Comparison of ENCODE assay signal across 10 cellular contexts in the genomic region with DNA sequence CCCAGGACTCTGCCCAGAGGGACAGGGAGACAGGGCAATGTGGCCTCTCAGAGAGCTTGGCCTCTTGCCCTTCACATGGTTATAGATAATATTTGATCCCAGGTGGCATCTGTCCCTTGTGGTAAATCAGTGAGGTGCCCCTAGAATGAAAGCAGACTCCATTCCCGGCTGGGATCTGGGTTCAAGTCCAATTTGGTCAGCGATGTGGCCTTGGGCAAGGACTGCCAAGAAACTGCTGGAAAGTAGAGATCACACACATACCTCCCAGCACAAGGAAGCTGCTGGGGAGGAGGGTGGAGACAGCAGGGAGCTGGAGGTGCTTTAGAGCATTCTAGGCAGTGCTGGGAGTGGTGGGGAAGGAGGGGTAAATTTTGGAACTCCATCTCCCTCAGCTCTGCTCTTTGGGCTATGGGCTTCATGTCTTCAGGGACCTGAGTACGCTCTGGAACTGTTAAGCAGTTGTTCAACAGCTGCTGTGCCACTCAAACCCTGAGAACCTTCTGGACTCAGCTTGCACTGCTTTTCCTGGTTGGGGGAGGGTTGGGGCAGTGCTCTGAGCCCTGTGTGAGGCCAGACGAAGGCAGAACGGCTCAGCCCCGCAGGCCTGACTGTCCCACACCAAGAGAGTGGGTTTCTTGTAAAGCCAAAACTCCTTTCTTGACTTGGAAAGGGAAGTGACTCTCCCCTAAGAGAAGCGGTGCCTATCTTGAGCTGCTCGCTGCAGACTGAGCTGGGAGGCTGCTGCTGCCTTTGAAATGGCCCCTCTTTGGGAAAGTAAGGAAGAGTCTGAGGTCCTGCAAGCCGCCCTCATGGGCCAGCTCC. TPM values are rescaled to one million over a fixed set of nuclear protein-coding genes. Genes with fewer than 3 reads are reported as not detected.
A peak's percentile ranks its signal among the peaks of the same experiment; 100 is the strongest.
DNase-seq lines count a peak whose midpoint lies in the region; ATAC-seq lines count a peak whose summit lies in the region.
"Had no signal": no experiment of that assay in that cellular context is flagged by ENCODE, and none has a peak within 500 bp of the region (broad histone marks: within the 10 kb centered on the region; RNA-seq: fewer than 3 reads in every experiment).

No MANE protein-coding gene starts in this region.

- H3K27me3 Mint-ChIP-seq in activated CD4-positive, alpha-beta T cell treated with anti-CD3 and anti-CD28 coated beads, Interleukin-2, amount 10 ng/mL, durations not matched to agents 24 days and 14 days = no peaks in the 10 kb centered on the region
- H3K27me3 Mint-ChIP-seq in activated CD4-positive, alpha-beta memory T cell treated with anti-CD3 and anti-CD28 coated beads, Interleukin-2, amount 10 ng/mL, durations not matched to agents 7 days and 5 days = no peaks in the 10 kb centered on the region

- H3K4me3 Mint-ChIP-seq in activated CD4-positive, alpha-beta T cell treated with anti-CD3 and anti-CD28 coated beads, Interleukin-2, amount 10 ng/mL, durations not matched to agents 24 days and 14 days = peak overlapping the region; percentile 64
- H3K4me3 Mint-ChIP-seq in activated CD4-positive, alpha-beta memory T cell treated with anti-CD3 and anti-CD28 coated beads, Interleukin-2, amount 10 ng/mL, durations not matched to agents 7 days and 5 days = peak overlapping the region; percentile 73

- POLR2A ChIA-PET in activated CD4-positive, alpha-beta memory T cell treated with anti-CD3 and anti-CD28 coated beads, Interleukin-2, amount 10 ng/mL, durations not matched to agents 7 days and 5 days (lab: Charles Lee) = interaction anchor here (0.7 to 15.5 kb wide), 14 partner anchors 7 to 533 kb away, joined by 3 to 335 read pairs (median 6); a partner anchor contains a TSS

- peak overlapping the region; percentile 85 for H3K27ac ChIP-seq in substantia nigra (ENCODE audit: low read depth, low read length, poor library complexity, severe bottlenecking)

- intact Hi-C loops in activated CD4-positive, alpha-beta T cell treated with anti-CD3 and anti-CD28 coated beads, Interleukin-2, amount 10 ng/mL, durations not matched to agents 24 days and 14 days (cut with micrococcal nuclease) = loop anchor here (1.0 to 10.0 kb wide), 2 partner anchors 16 to 272 kb away; a partner anchor contains a TSS

- DNase-seq in activated CD4-positive, alpha-beta T cell treated with anti-CD3 and anti-CD28 coated beads, Interleukin-2, amount 10 ng/mL, durations not matched to agents 24 days and 14 days = no peak
- no peak for DNase-seq in activated CD4-positive, alpha-beta T cell treated with anti-CD3 and anti-CD28 coated beads for 1 hour
- DNase-seq in activated CD4-positive, alpha-beta memory T cell treated with anti-CD3 and anti-CD28 coated beads, Interleukin-2, amount 10 ng/mL, durations not matched to agents 7 days and 5 days = no peak
- DNase-seq in islet precursor cell (peak; percentile 49), substantia nigra (lab: John Stamatoyannopoulos, UW) (no peak), kidney tubule cell (ENCODE audit: low spot score) (no peak)
- no peak for DNase-seq in NK-92 treated with Interleukin-12 subunit alpha and Interleukin-12 subunit beta, amount 100 ng/mL, for 24 hours (lab: John Stamatoyannopoulos, UW)
- DNase-seq: anterior cingulate cortex had no signal

- H3K27ac Mint-ChIP-seq in activated CD4-positive, alpha-beta T cell treated with anti-CD3 and anti-CD28 coated beads, Interleukin-2, amount 10 ng/mL, durations not matched to agents 24 days and 14 days = peak overlapping the region; percentile 82
- peak overlapping the region; percentile 97 for H3K27ac Mint-ChIP-seq in activated CD4-positive, alpha-beta memory T cell treated with anti-CD3 and anti-CD28 coated beads, Interleukin-2, amount 10 ng/mL, durations not matched to agents 7 days and 5 days

- H3K9me3 Mint-ChIP-seq in activated CD4-positive, alpha-beta T cell treated with anti-CD3 and anti-CD28 coated beads, Interleukin-2, amount 10 ng/mL, durations not matched to agents 24 days and 14 days = no peaks in the 10 kb centered on the region
- H3K9me3 Mint-ChIP-seq in activated CD4-positive, alpha-beta memory T cell treated with anti-CD3 and anti-CD28 coated beads, Interleukin-2, amount 10 ng/mL, durations not matched to agents 7 days and 5 days = no peaks in the 10 kb centered on the region

- CTCF ChIA-PET in activated CD4-positive, alpha-beta memory T cell treated with anti-CD3 and anti-CD28 coated beads, Interleukin-2, amount 10 ng/mL, durations not matched to agents 7 days and 5 days (lab: Charles Lee) = interaction anchor here (0.8 to 4.4 kb wide), 10 partner anchors 8 to 249 kb away, joined by 3 to 33 read pairs (median 3); a partner anchor contains a TSS

- ATAC-seq in GM18858 (IDR thresholded peaks at IDR 0.05; ENCODE audit: unreplicated experiment) = no peak
- ATAC-seq: Panc1 had no signal

- H3K4me1 Mint-ChIP-seq in activated CD4-positive, alpha-beta T cell treated with anti-CD3 and anti-CD28 coated beads, Interleukin-2, amount 10 ng/mL, durations not matched to agents 24 days and 14 days = peaks cover 74% of the 10 kb centered on the region
- H3K4me1 Mint-ChIP-seq in activated CD4-positive, alpha-beta memory T cell treated with anti-CD3 and anti-CD28 coated beads, Interleukin-2, amount 10 ng/mL, durations not matched to agents 7 days and 5 days = peaks cover 95% of the 10 kb centered on the region

- peaks cover 58% of the 10 kb centered on the region for H3K36me3 Mint-ChIP-seq in activated CD4-positive, alpha-beta T cell treated with anti-CD3 and anti-CD28 coated beads, Interleukin-2, amount 10 ng/mL, durations not matched to agents 24 days and 14 days (ENCODE audit: low read depth)
- H3K36me3 Mint-ChIP-seq in activated CD4-positive, alpha-beta memory T cell treated with anti-CD3 and anti-CD28 coated beads, Interleukin-2, amount 10 ng/mL, durations not matched to agents 7 days and 5 days (ENCODE audit: low read depth) = peaks cover 86% of the 10 kb centered on the region

RNA-seq across cellular contexts. Expression of a gene that starts 23.0 kb away (rescaled TPM):
- total RNA-seq in activated CD4-positive, alpha-beta T cell treated with anti-CD3 and anti-CD28 coated beads, Interleukin-2, amount 10 ng/mL, durations not matched to agents 24 days and 14 days = 43.6 and 45.8 TPM in 2 replicates
- 100 to 1,000 TPM; 157 to 163 TPM for total RNA-seq in activated CD4-positive, alpha-beta memory T cell treated with anti-CD3 and anti-CD28 coated beads, Interleukin-2, amount 10 ng/mL, durations not matched to agents 7 days and 5 days

RNA-seq across cellular contexts. Expression of a gene that starts 50.7 kb away (rescaled TPM):
- not detected in 2 replicates for total RNA-seq in activated CD4-positive, alpha-beta T cell treated with anti-CD3 and anti-CD28 coated beads, Interleukin-2, amount 10 ng/mL, durations not matched to agents 24 days and 14 days
- not detected for total RNA-seq in activated CD4-positive, alpha-beta memory T cell treated with anti-CD3 and anti-CD28 coated beads, Interleukin-2, amount 10 ng/mL, durations not matched to agents 7 days and 5 days
